In the genomic region with DNA sequence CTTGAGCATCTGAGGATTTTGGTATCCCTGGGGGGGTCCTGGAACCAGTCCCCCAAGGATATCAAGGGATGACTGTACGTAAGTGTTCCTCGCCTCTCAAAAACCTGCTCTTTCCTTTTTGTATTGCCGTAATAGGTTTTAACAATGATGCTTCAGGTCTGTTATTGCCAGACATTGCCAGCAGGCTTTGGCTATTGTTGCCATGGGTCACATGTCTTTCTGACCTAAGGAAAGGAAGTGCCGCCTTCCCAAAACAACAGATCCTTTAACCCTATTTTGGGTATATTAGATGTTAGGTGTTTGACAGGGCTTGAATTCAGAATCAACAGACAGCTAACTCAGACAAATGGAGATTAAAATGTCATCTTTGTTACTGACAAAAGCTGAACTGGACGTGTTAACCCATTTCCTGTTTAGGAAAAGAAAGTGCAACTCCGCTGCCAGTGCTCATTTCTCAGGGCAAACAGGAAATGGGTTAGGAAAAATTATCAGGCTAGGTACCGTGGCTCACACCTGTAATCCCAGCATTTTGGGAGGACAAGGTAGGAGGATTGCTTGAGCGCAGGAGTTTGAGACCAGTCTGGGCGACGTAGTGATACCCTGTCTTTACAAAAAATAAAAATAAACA, we compare ENCODE assay signal across 16 cellular contexts. TPM values are rescaled to one million over a fixed set of nuclear protein-coding genes. Genes with fewer than 3 reads are reported as not detected.
DNase-seq lines count a peak whose midpoint lies in the region; ATAC-seq, FAIRE-seq and TF ChIP-seq lines count a peak whose summit lies in the region.
"Had no signal": no experiment of that assay in that cellular context is flagged by ENCODE, and none has a peak within 500 bp of the region (broad histone marks: within the 10 kb centered on the region; RNA-seq: fewer than 3 reads in every experiment).

No MANE protein-coding gene starts in this region.

- no peaks in the 10 kb centered on the region for H3K36me3 Mint-ChIP-seq in activated T-cell treated with anti-CD3 and anti-CD28 coated beads, Interleukin-2, amount 50 U/mL, for 4 hours (ENCODE audit: insufficient read depth)

- FAIRE-seq in RCC 7860 (lab: Jason Lieb, UNC), result no peak
- no peak for FAIRE-seq in pancreas (lab: Jason Lieb, UNC)

- peak overlapping the region; percentile 26 for H3K4me3 Mint-ChIP-seq in activated T-cell treated with anti-CD3 and anti-CD28 coated beads, Interleukin-2, amount 50 U/mL, for 4 hours
- H3K4me3 Mint-ChIP-seq: activated T-helper 1 cell treated with anti-CD3 and anti-CD28 coated beads, Interleukin-12 subunit alpha, Interleukin-12 subunit beta, Interleukin-2, Interleukin-4 antibody, amounts not matched to agents 30 ng/mL and 10 ng/mL and 1 ng/mL, durations not matched to agents 14 hours and 24 hours and 36 hours had no signal

- H3K27ac ChIP-seq in OCI-LY3 (ENCODE audit: low read length), result no peak overlapping the region
- no peak overlapping the region for H3K27ac ChIP-seq in coronary artery
- H3K27ac ChIP-seq in psoas muscle, result no peak overlapping the region
- H3K27ac ChIP-seq in foreskin keratinocyte, result no peak overlapping the region
- no peak overlapping the region for H3K27ac ChIP-seq in pancreas
- H3K27ac ChIP-seq: esophagus muscularis mucosa, transverse colon had no signal

- H3K9ac ChIP-seq in OCI-LY3 (ENCODE audit: low read length), result no peak overlapping the region

- no peaks in the 10 kb centered on the region for H3K36me3 ChIP-seq in OCI-LY3 (replicated peaks; ENCODE audit: low read depth, low read length)
- no peaks in the 10 kb centered on the region for H3K36me3 ChIP-seq in psoas muscle (ENCODE audit: insufficient read depth in 1 of 2, low read depth in 1 of 2)
- H3K36me3 ChIP-seq in pancreas, result no peaks in the 10 kb centered on the region
- H3K36me3 ChIP-seq: esophagus muscularis mucosa, transverse colon had no signal

- H3K4me3 ChIP-seq in OCI-LY3 (ENCODE audit: low read length) (peak overlapping the region; percentile 21; the same call in 1 of the 2 replicates), coronary artery (peak overlapping the region; percentile 36), psoas muscle (peak overlapping the region; percentile 36), pancreas (no peak overlapping the region)
- H3K4me3 ChIP-seq: transverse colon had no signal

- H3K4me1 Mint-ChIP-seq in activated T-cell treated with anti-CD3 and anti-CD28 coated beads, Interleukin-2, amount 50 U/mL, for 4 hours (ENCODE audit: low read depth), result peaks cover 7% of the 10 kb centered on the region

- no peak for DNase-seq in activated T-cell treated with anti-CD3 and anti-CD28 coated beads, Interleukin-2, amount 50 U/mL, for 4 hours
- no peak for DNase-seq in activated T-cell treated with anti-CD3 and anti-CD28 coated beads, Interleukin-2, amount 50 U/mL, for 48 hours
- DNase-seq in coronary artery (ENCODE audit: low spot score) (no peak), psoas muscle (no peak), foreskin keratinocyte (no peak), RCC 7860 (ENCODE audit: low spot score) (no peak), pancreas (no peak)
- DNase-seq: ACHN; activated CD4-positive, CD25-positive, alpha-beta regulatory T cell; anterior cingulate cortex; left colon; NCI-H1105; transverse colon had no signal

- no peak for TF ChIP-seq CTCF in OCI-LY3 (IDR thresholded peaks at IDR 0.05; ENCODE audit: low read depth, low read length)
- TF ChIP-seq CTCF in coronary artery (IDR thresholded peaks at IDR 0.05), result no peak
- TF ChIP-seq CTCF in psoas muscle (IDR thresholded peaks at IDR 0.05), result no peak
- TF ChIP-seq CTCF in foreskin keratinocyte (conservative IDR thresholded peaks at IDR 0.05), result no peak
- TF ChIP-seq CTCF in pancreas (IDR thresholded peaks at IDR 0.05), result no peak

- no peaks in the 10 kb centered on the region for H3K9me3 ChIP-seq in OCI-LY3 (ENCODE audit: insufficient read depth, low read length)
- H3K9me3 ChIP-seq in psoas muscle, result no peaks in the 10 kb centered on the region
- no peaks in the 10 kb centered on the region for H3K9me3 ChIP-seq in pancreas
- H3K9me3 ChIP-seq: esophagus muscularis mucosa, transverse colon had no signal

- H3K4me1 ChIP-seq in OCI-LY3 (ENCODE audit: low read length) (no peaks in the 10 kb centered on the region), psoas muscle (no peaks in the 10 kb centered on the region), foreskin keratinocyte (no peaks in the 10 kb centered on the region), pancreas (no peaks in the 10 kb centered on the region)
- H3K4me1 ChIP-seq: esophagus muscularis mucosa, transverse colon had no signal

- no peak overlapping the region; the same call in 1 of the 2 replicates for H2AFZ ChIP-seq in OCI-LY3 (ENCODE audit: low read depth, low read length)

- WGBS in psoas muscle, 3 donors, result 69 to 73% (median 71%) methylated on average over 10 of the region's 10 CpGs
- whole genome bisulfite sequencing in pancreas, 2 donors, result 68 to 80% methylated on average over 10 of the region's 10 CpGs

- peaks cover 7% of the 10 kb centered on the region for H3K27me3 Mint-ChIP-seq in activated T-cell treated with anti-CD3 and anti-CD28 coated beads, Interleukin-2, amount 50 U/mL, for 4 hours (ENCODE audit: low read depth)

- intact Hi-C loops in psoas muscle (cut with DNase I), result no loop called here
- intact Hi-C loops in pancreas (cut with DNase I), result no loop called here

- H3K79me2 ChIP-seq in OCI-LY3 (ENCODE audit: low read length), result no peaks in the 10 kb centered on the region

- no peak for ATAC-seq in activated T-cell treated with anti-CD3 and anti-CD28 coated beads, Interleukin-2, amount 50 U/mL, for 4 hours
- ATAC-seq in psoas muscle (no peak), foreskin keratinocyte (no peak), pancreas (no peak)
- ATAC-seq: left colon had no signal

- no peaks in the 10 kb centered on the region for H3K27me3 ChIP-seq in OCI-LY3 (ENCODE audit: low read depth, low read length)
- H3K27me3 ChIP-seq in psoas muscle (ENCODE audit: insufficient read depth in 3 of 3, low read length in 2 of 3), result no peaks in the 10 kb centered on the region
- peaks cover 4% of the 10 kb centered on the region for H3K27me3 ChIP-seq in foreskin keratinocyte
- no peaks in the 10 kb centered on the region for H3K27me3 ChIP-seq in pancreas
- H3K27me3 ChIP-seq: transverse colon had no signal

- H4K20me1 ChIP-seq in OCI-LY3 (ENCODE audit: insufficient read depth, low read length), result no peaks in the 10 kb centered on the region

- peak overlapping the region; percentile 33; the same call in 1 of the 2 replicates for H3K4me2 ChIP-seq in OCI-LY3 (ENCODE audit: low read length)

- no peaks in the 10 kb centered on the region for H3K9me3 Mint-ChIP-seq in activated T-cell treated with anti-CD3 and anti-CD28 coated beads, Interleukin-2, amount 50 U/mL, for 4 hours
- H3K9me3 Mint-ChIP-seq: activated T-helper 1 cell treated with anti-CD3 and anti-CD28 coated beads, Interleukin-12 subunit alpha, Interleukin-12 subunit beta, Interleukin-2, Interleukin-4 antibody, amounts not matched to agents 30 ng/mL and 10 ng/mL and 1 ng/mL, durations not matched to agents 14 hours and 24 hours and 36 hours had no signal

RNA-seq across cellular contexts. Expression of a gene that starts 12.4 kb away (rescaled TPM):
- total RNA-seq in activated T-cell treated with anti-CD3 and anti-CD28 coated beads, Interleukin-2, amount 50 U/mL, for 4 hours, result 10 to 100 TPM; 68.9 to 76.7 (median 76.6) TPM
- 10 to 100 TPM; 13.3 to 19.6 (median 16.5) TPM for total RNA-seq in psoas muscle
- polyA plus RNA-seq in psoas muscle, result 10 to 100 TPM; 14.2 to 28.9 (median 19.2) TPM
- 27.0 and 33.4 TPM in 2 replicates for total RNA-seq in foreskin keratinocyte
- polyA plus RNA-seq in foreskin keratinocyte, result 12.3 and 18.4 TPM in 2 replicates
- total RNA-seq in pancreas, result 10 to 100 TPM; 11.2 to 21.3 (median 17.6) TPM
- 10 to 100 TPM; 36.3 to 48.6 TPM for polyA plus RNA-seq in pancreas

RNA-seq across cellular contexts. Expression of a gene that starts 18.8 kb away (rescaled TPM):
- total RNA-seq in activated T-cell treated with anti-CD3 and anti-CD28 coated beads, Interleukin-2, amount 50 U/mL, for 4 hours, result 10 to 100 TPM; 11.9 to 12.2 (median 12.0) TPM
- 1 to 10 TPM; 1.4 to 1.8 (median 1.6) TPM for total RNA-seq in psoas muscle
- polyA plus RNA-seq in psoas muscle, result 1 to 10 TPM; 1.2 to 4.1 (median 3.6) TPM
- total RNA-seq in foreskin keratinocyte, result 1.8 and 2.2 TPM in 2 replicates
- 1.7 and 1.9 TPM in 2 replicates for polyA plus RNA-seq in foreskin keratinocyte
- total RNA-seq in pancreas, result 1 to 10 TPM in 3 of 6 donors, under 1 TPM in 3; 0.42 to 2.6 (median 1.1) TPM
- polyA plus RNA-seq in pancreas, result 1 to 10 TPM in 1 of 2 donors, under 1 TPM in 1; 0.65 to 5.5 TPM

RNA-seq across cellular contexts. Expression of a gene that starts 33.0 kb away (rescaled TPM):
- not detected for total RNA-seq in activated T-cell treated with anti-CD3 and anti-CD28 coated beads, Interleukin-2, amount 50 U/mL, for 4 hours
- total RNA-seq in psoas muscle (under 1 TPM in 1 of 4 donors, not detected in 3; 0.32 TPM), foreskin keratinocyte (0.03 TPM in 1 of 2 replicates, not detected in the other), pancreas (under 1 TPM in 2 of 6 donors, not detected in 4; 0.06 TPM)
- polyA plus RNA-seq in psoas muscle (under 1 TPM in 1 of 3 donors, not detected in 2; 0.09 TPM), foreskin keratinocyte (0.01 TPM in 1 of 2 replicates, not detected in the other), pancreas (not detected)
- total RNA-seq: activated T-helper 1 cell treated with anti-CD3 and anti-CD28 coated beads, Interleukin-12 subunit alpha, Interleukin-12 subunit beta, Interleukin-2, Interleukin-4 antibody, amounts not matched to agents 30 ng/mL and 10 ng/mL and 1 ng/mL, durations not matched to agents 14 hours and 24 hours and 36 hours; esophagus muscularis mucosa; left colon; transverse colon had no signal

Comparison
In these comparisons a context has a peak if more than half of its experiments do, and no peak if none do; other contexts are left out.
1. H3K4me3 ChIP-seq: peak in OCI-LY3 (single experiment), coronary artery (single experiment) and psoas muscle (single experiment); none in pancreas (0 of 4).